In genomic region chr14:99183716-99184115, GRCh38 we compare ENCODE assay signal across 23 cellular contexts.
DNase-seq lines count a peak whose midpoint lies in the region; ATAC-seq and TF ChIP-seq lines count a peak whose summit lies in the region.
"Had no signal": no experiment of that assay in that cellular context is flagged by ENCODE, and none has a peak within 500 bp of the region (broad histone marks: within the 10 kb centered on the region; RNA-seq: fewer than 3 reads in every experiment).

No MANE protein-coding gene starts in this region.

- no peak for ATAC-seq in effector memory CD8-positive, alpha-beta T cell (replicated peaks)
- ATAC-seq: GM23338; left colon; PC-3; stimulated activated memory B cell treated with anti-CD40 and anti-IgM and Interleukin-4, amounts not matched to agents 10 μg/mL and 1 μg/mL and 100 μg/mL, for 72 hours; WTC11 had no signal

- no peaks in the 10 kb centered on the region for H3K9me3 Mint-ChIP-seq in activated naive CD4-positive, alpha-beta T cell treated with anti-CD3 and anti-CD28 coated beads, Interleukin-2, amount 50 U/mL, for 24 hours
- no peaks in the 10 kb centered on the region for H3K9me3 Mint-ChIP-seq in activated T-cell treated with anti-CD3 and anti-CD28 coated beads, Interleukin-2, amount 50 U/mL, for 24 hours
- no peaks in the 10 kb centered on the region for H3K9me3 Mint-ChIP-seq in effector memory CD8-positive, alpha-beta T cell
- no peaks in the 10 kb centered on the region for H3K9me3 Mint-ChIP-seq in progenitor cell of endocrine pancreas (ENCODE audit: low read depth)
- H3K9me3 Mint-ChIP-seq: GM23338, nephron progenitor cell, WTC11 had no signal

- H3K36me3 Mint-ChIP-seq in activated naive CD4-positive, alpha-beta T cell treated with anti-CD3 and anti-CD28 coated beads, Interleukin-2, amount 50 U/mL, for 24 hours: peaks cover 6% of the 10 kb centered on the region
- peaks cover 77% of the 10 kb centered on the region for H3K36me3 Mint-ChIP-seq in activated T-cell treated with anti-CD3 and anti-CD28 coated beads, Interleukin-2, amount 50 U/mL, for 24 hours (ENCODE audit: low read depth)
- peaks cover 65% of the 10 kb centered on the region for H3K36me3 Mint-ChIP-seq in effector memory CD8-positive, alpha-beta T cell (ENCODE audit: insufficient read depth)
- peaks cover 6% of the 10 kb centered on the region for H3K36me3 Mint-ChIP-seq in progenitor cell of endocrine pancreas (ENCODE audit: insufficient read depth)
- H3K36me3 Mint-ChIP-seq: stimulated activated memory B cell treated with anti-CD40 and anti-IgM and Interleukin-4, amounts not matched to agents 10 μg/mL and 1 μg/mL and 100 μg/mL, for 72 hours; WTC11 had no signal

- no peak for DNase-seq in activated naive CD4-positive, alpha-beta T cell (lab: John Stamatoyannopoulos, UW)
- peak; percentile 36 for DNase-seq in activated T-cell treated with anti-CD3 and anti-CD28 coated beads, Interleukin-2, amount 50 U/mL, for 24 hours
- DNase-seq in effector memory CD8-positive, alpha-beta T cell: no peak
- DNase-seq in epidermal melanocyte (ENCODE audit: insufficient read length, low spot score) (no peak), WERI-Rb-1 (no peak), RKO (ENCODE audit: low spot score) (no peak), progenitor cell of endocrine pancreas (ENCODE audit: low spot score, unreplicated experiment) (no peak)
- DNase-seq: adrenal gland, cortex of kidney, DMS53, glutamatergic neuron, left colon, NCI-H226, nephron progenitor cell, PC-3, SHP77 treated with DMSO at 0.1 percent for 48 hours, thyroid gland had no signal

- no peaks in the 10 kb centered on the region for H3K27me3 Mint-ChIP-seq in activated naive CD4-positive, alpha-beta T cell treated with anti-CD3 and anti-CD28 coated beads, Interleukin-2, amount 50 U/mL, for 24 hours
- no peaks in the 10 kb centered on the region for H3K27me3 Mint-ChIP-seq in activated T-cell treated with anti-CD3 and anti-CD28 coated beads, Interleukin-2, amount 50 U/mL, for 24 hours
- no peaks in the 10 kb centered on the region for H3K27me3 Mint-ChIP-seq in effector memory CD8-positive, alpha-beta T cell
- H3K27me3 Mint-ChIP-seq in progenitor cell of endocrine pancreas: peaks cover 40% of the 10 kb centered on the region
- H3K27me3 Mint-ChIP-seq: stimulated activated memory B cell treated with anti-CD40 and anti-IgM and Interleukin-4, amounts not matched to agents 10 μg/mL and 1 μg/mL and 100 μg/mL, for 72 hours had no signal

- H3K36me3 ChIP-seq in WERI-Rb-1: no peaks in the 10 kb centered on the region
- H3K36me3 ChIP-seq: adrenal gland, breast epithelium, thyroid gland had no signal

- H3K4me1 Mint-ChIP-seq in activated naive CD4-positive, alpha-beta T cell treated with anti-CD3 and anti-CD28 coated beads, Interleukin-2, amount 50 U/mL, for 24 hours: peaks cover 92% of the 10 kb centered on the region
- H3K4me1 Mint-ChIP-seq in activated T-cell treated with anti-CD3 and anti-CD28 coated beads, Interleukin-2, amount 50 U/mL, for 24 hours (ENCODE audit: low read depth): peaks cover 94% of the 10 kb centered on the region
- H3K4me1 Mint-ChIP-seq in effector memory CD8-positive, alpha-beta T cell (ENCODE audit: low read depth in 2 of 2): peaks cover 84 to 86% of the 10 kb centered on the region in 2 donors
- H3K4me1 Mint-ChIP-seq in progenitor cell of endocrine pancreas (ENCODE audit: low read depth): peaks cover 15% of the 10 kb centered on the region
- H3K4me1 Mint-ChIP-seq: stimulated activated memory B cell treated with anti-CD40 and anti-IgM and Interleukin-4, amounts not matched to agents 10 μg/mL and 1 μg/mL and 100 μg/mL, for 72 hours had no signal

- H3K27me3 ChIP-seq in WERI-Rb-1 (ENCODE audit: insufficient read depth, low read depth, severe bottlenecking): peaks cover 76% of the 10 kb centered on the region
- H3K27me3 ChIP-seq: breast epithelium, thyroid gland had no signal

- peak overlapping the region; percentile 99 for H3K27ac Mint-ChIP-seq in activated naive CD4-positive, alpha-beta T cell treated with anti-CD3 and anti-CD28 coated beads, Interleukin-2, amount 50 U/mL, for 24 hours
- H3K27ac Mint-ChIP-seq in activated T-cell treated with anti-CD3 and anti-CD28 coated beads, Interleukin-2, amount 50 U/mL, for 24 hours: peak overlapping the region; percentile 95
- H3K27ac Mint-ChIP-seq in effector memory CD8-positive, alpha-beta T cell: peak overlapping the region; percentile 92 to 99
- no peak overlapping the region for H3K27ac Mint-ChIP-seq in progenitor cell of endocrine pancreas
- H3K27ac Mint-ChIP-seq: GM23338; nephron progenitor cell; stimulated activated memory B cell treated with anti-CD40 and anti-IgM and Interleukin-4, amounts not matched to agents 10 μg/mL and 1 μg/mL and 100 μg/mL, for 72 hours had no signal

- TF ChIP-seq CTCF in WERI-Rb-1 (IDR thresholded peaks at IDR 0.05; ENCODE audit: low read depth, low read length): no peak
- TF ChIP-seq CTCF in progenitor cell of endocrine pancreas (IDR thresholded peaks at IDR 0.05; ENCODE audit: unreplicated experiment): no peak

- no peaks in the 10 kb centered on the region for H3K9me3 ChIP-seq in WERI-Rb-1 (ENCODE audit: severe bottlenecking)
- H3K9me3 ChIP-seq: adrenal gland, breast epithelium, thyroid gland had no signal

- H3K27ac ChIP-seq in WERI-Rb-1: no peak overlapping the region
- H3K27ac ChIP-seq: adrenal gland, breast epithelium, KMS-11, thyroid gland had no signal

- H3K4me3 ChIP-seq in WERI-Rb-1 (ENCODE audit: low read depth, low read length): no peak overlapping the region
- H3K4me3 ChIP-seq: adrenal gland, breast epithelium, GM23338, thyroid gland had no signal

- peak overlapping the region; percentile 86 for H3K4me3 Mint-ChIP-seq in activated naive CD4-positive, alpha-beta T cell treated with anti-CD3 and anti-CD28 coated beads, Interleukin-2, amount 50 U/mL, for 24 hours
- H3K4me3 Mint-ChIP-seq in activated T-cell treated with anti-CD3 and anti-CD28 coated beads, Interleukin-2, amount 50 U/mL, for 24 hours: peak overlapping the region; percentile 85
- H3K4me3 Mint-ChIP-seq in effector memory CD8-positive, alpha-beta T cell: peak overlapping the region; percentile 76 to 89
- H3K4me3 Mint-ChIP-seq in progenitor cell of endocrine pancreas (ENCODE audit: low read depth): no peak overlapping the region
- H3K4me3 Mint-ChIP-seq: GM23338; nephron progenitor cell; stimulated activated memory B cell treated with anti-CD40 and anti-IgM and Interleukin-4, amounts not matched to agents 10 μg/mL and 1 μg/mL and 100 μg/mL, for 72 hours; WTC11 had no signal
